1 cellular context compared by ENCODE assay signal in genomic region chr15:58458076-58458475, GRCh38.
TF ChIP-seq lines count a peak whose summit lies in the region.

No MANE protein-coding gene starts in this region.

TF ChIP-seq in HepG2, 621 proteins besides CTCF, POLR2A, EP300 and RAD21 (continued from another document and continues in another):
- TF ChIP-seq ZBTB44 (CRISPR knock-in tag; IDR thresholded peaks at IDR 0.05) (no peak), MBNL3 (CRISPR knock-in tag; conservative IDR thresholded peaks at IDR 0.05) (no peak), SCMH1 (CRISPR knock-in tag; IDR thresholded peaks at IDR 0.05; ENCODE audit: borderline replicate concordance) (no peak), ZNF280D (CRISPR knock-in tag; IDR thresholded peaks at IDR 0.05) (no peak), TEAD3 (CRISPR knock-in tag; optimal IDR thresholded peaks at IDR 0.05; ENCODE audit: borderline replicate concordance) (peak; percentile 34), ATRX (CRISPR knock-in tag; IDR thresholded peaks at IDR 0.05; ENCODE audit: borderline replicate concordance) (no peak), ZNF768 (CRISPR knock-in tag; IDR thresholded peaks at IDR 0.05) (no peak), ZNF839 (CRISPR knock-in tag; IDR thresholded peaks at IDR 0.05; ENCODE audit: borderline replicate concordance) (no peak), KAT2B (IDR thresholded peaks at IDR 0.05; ENCODE audit: borderline replicate concordance, low read depth, low read length) (no peak), ATF5 (CRISPR knock-in tag; IDR thresholded peaks at IDR 0.05; ENCODE audit: low read depth) (no peak), CHCHD3 (CRISPR knock-in tag; IDR thresholded peaks at IDR 0.05) (no peak), ZNF781 (CRISPR knock-in tag; IDR thresholded peaks at IDR 0.05; ENCODE audit: borderline replicate concordance, not compliant biosample characterization) (no peak), ZNF292 (CRISPR knock-in tag; IDR thresholded peaks at IDR 0.05; ENCODE audit: borderline replicate concordance, low read depth) (no peak), ZNF136 (CRISPR knock-in tag; IDR thresholded peaks at IDR 0.05; ENCODE audit: low read depth) (no peak), ZNF275 (CRISPR knock-in tag; IDR thresholded peaks at IDR 0.05; ENCODE audit: borderline replicate concordance) (no peak), ZNF513 (CRISPR knock-in tag; conservative IDR thresholded peaks at IDR 0.05) (no peak), SRF (IDR thresholded peaks at IDR 0.05; ENCODE audit: low read depth, low read length) (no peak), ZNF619 (CRISPR knock-in tag; IDR thresholded peaks at IDR 0.05) (no peak), ELF3 (CRISPR knock-in tag; IDR thresholded peaks at IDR 0.05) (peak; percentile 92), NFKB2 (CRISPR knock-in tag; IDR thresholded peaks at IDR 0.05; ENCODE audit: borderline replicate concordance) (no peak), ZBTB38 (CRISPR knock-in tag; IDR thresholded peaks at IDR 0.05) (no peak), ZNF253 (CRISPR knock-in tag; IDR thresholded peaks at IDR 0.05; ENCODE audit: borderline replicate concordance) (no peak), ZNF816 (CRISPR knock-in tag; IDR thresholded peaks at IDR 0.05; ENCODE audit: borderline replicate concordance) (0 out of 2 replicates have a peak, but pooled peaks have one; percentile 46), RBAK (CRISPR knock-in tag; IDR thresholded peaks at IDR 0.05) (no peak), ZNF280B (CRISPR knock-in tag; IDR thresholded peaks at IDR 0.05; ENCODE audit: borderline replicate concordance) (no peak), PHF21A (CRISPR knock-in tag; IDR thresholded peaks at IDR 0.05) (no peak; the same call in 1 of the 2 replicates), DNMT1 (CRISPR knock-in tag; IDR thresholded peaks at IDR 0.05) (no peak), HNRNPK (IDR thresholded peaks at IDR 0.05; ENCODE audit: low read depth, low read length, poor library complexity, severe bottlenecking) (no peak), HINFP (CRISPR knock-in tag; IDR thresholded peaks at IDR 0.05; ENCODE audit: low read depth) (no peak), SALL2 (CRISPR knock-in tag; IDR thresholded peaks at IDR 0.05) (no peak), CBX5 (CRISPR knock-in tag; IDR thresholded peaks at IDR 0.05; ENCODE audit: borderline replicate concordance) (no peak), THAP8 (CRISPR knock-in tag; IDR thresholded peaks at IDR 0.05; ENCODE audit: borderline replicate concordance) (no peak), ZNF891 (CRISPR knock-in tag; IDR thresholded peaks at IDR 0.05) (no peak), ZNF512 (CRISPR knock-in tag; IDR thresholded peaks at IDR 0.05) (no peak), KDM3A (CRISPR knock-in tag; IDR thresholded peaks at IDR 0.05; ENCODE audit: low read depth) (no peak), MTA1 (CRISPR knock-in tag; IDR thresholded peaks at IDR 0.05; ENCODE audit: borderline replicate concordance) (no peak), ZNF18 (CRISPR knock-in tag; IDR thresholded peaks at IDR 0.05; ENCODE audit: insufficient replicate concordance) (no peak), AKNA (CRISPR knock-in tag; IDR thresholded peaks at IDR 0.05; ENCODE audit: borderline replicate concordance) (no peak), POLR2G (IDR thresholded peaks at IDR 0.05; ENCODE audit: low read depth, low read length) (no peak), ZBTB8A (CRISPR knock-in tag; IDR thresholded peaks at IDR 0.05; ENCODE audit: borderline replicate concordance, low read depth) (no peak), ZNF282 (IDR thresholded peaks at IDR 0.05; ENCODE audit: partially characterized antibody) (no peak), PRPF4 (IDR thresholded peaks at IDR 0.05; ENCODE audit: low read depth, low read length, poor library complexity, severe bottlenecking) (no peak)
